ENCODE assay signal across 12 cellular contexts in the genomic region with DNA sequence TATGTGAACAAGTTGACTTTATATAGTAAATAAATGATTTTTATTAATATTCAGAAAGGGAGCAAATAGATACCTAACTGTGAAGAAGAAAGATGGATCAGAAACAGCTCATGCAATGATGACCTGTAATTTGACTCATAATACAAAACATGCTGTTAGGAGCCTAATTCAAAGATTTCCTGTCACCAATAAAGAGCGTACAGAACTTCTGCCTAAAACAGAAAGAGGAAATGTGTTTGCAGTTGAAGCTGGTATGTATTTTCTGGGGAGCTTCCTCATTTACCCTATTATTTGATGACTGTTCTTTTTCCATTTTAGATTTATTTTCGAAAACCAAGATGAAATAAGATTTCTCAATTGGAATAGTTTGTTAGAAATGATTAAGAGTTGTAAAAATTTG. TPM values are rescaled to one million over a fixed set of nuclear protein-coding genes. Genes with fewer than 3 reads are reported as not detected.
DNase-seq lines count a peak whose midpoint lies in the region; ATAC-seq lines count a peak whose summit lies in the region.
"Had no signal": no experiment of that assay in that cellular context is flagged by ENCODE, and none has a peak within 500 bp of the region (broad histone marks: within the 10 kb centered on the region; RNA-seq: fewer than 3 reads in every experiment).

No MANE protein-coding gene starts in this region.

- no peak for DNase-seq in activated CD4-positive, CD25-positive, alpha-beta regulatory T cell treated with anti-CD3 and anti-CD28 coated beads, Interleukin-2, amount 50 U/mL, for 72 hours
- peak; percentile 93 for DNase-seq in NOMO-1 treated with DMSO at 0.1 percent for 48 hours (lab: John Stamatoyannopoulos, UW; ENCODE audit: unreplicated experiment)
- DNase-seq in naive thymus-derived CD4-positive, alpha-beta T cell, result peak in 4 of 9 donors; percentile 8 to 27 (median 18)
- DNase-seq in stimulated activated CD4-positive, alpha-beta T cell treated with anti-CD3 and anti-CD28 coated beads, Interleukin-15, amount 100 ng/mL, for 24 hours, result no peak
- no peak for DNase-seq in DMS79 (lab: John Stamatoyannopoulos, UW)
- DNase-seq in islet precursor cell, result no peak
- DNase-seq: cerebellar nuclear complex, lower lobe of right lung had no signal

- H3K4me3 Mint-ChIP-seq in naive thymus-derived CD4-positive, alpha-beta T cell, result peak overlapping the region in 9 of 10 donors; percentile 5 to 63 (median 47)

- no peak overlapping the region for H3K4me3 ChIP-seq in naive thymus-derived CD4-positive, alpha-beta T cell (ENCODE audit: low read length)
- H3K4me3 ChIP-seq: lower lobe of right lung, SK-N-MC had no signal

- H3K9me3 ChIP-seq in naive thymus-derived CD4-positive, alpha-beta T cell (ENCODE audit: control insufficient read depth in 2 of 3, low read length in 3 of 3), result no peaks in the 10 kb centered on the region
- H3K9me3 ChIP-seq: lower lobe of right lung had no signal

- no peaks in the 10 kb centered on the region for H3K27me3 Mint-ChIP-seq in naive thymus-derived CD4-positive, alpha-beta T cell

- peak; percentile 67 to 70 for ATAC-seq in activated CD4-positive, CD25-positive, alpha-beta regulatory T cell treated with anti-CD3 and anti-CD28 coated beads, Interleukin-2, amount 50 U/mL, for 24 hours
- peak; percentile 67 for ATAC-seq in HG02642 (IDR thresholded peaks at IDR 0.05; ENCODE audit: poor library complexity, unreplicated experiment)
- peak; percentile 74 for ATAC-seq in naive thymus-derived CD4-positive, alpha-beta T cell

- H3K27ac ChIP-seq in naive thymus-derived CD4-positive, alpha-beta T cell (ENCODE audit: low read depth, low read length), result no peak overlapping the region
- H3K27ac ChIP-seq: 22Rv1, lower lobe of right lung, SK-N-MC had no signal

- POLR2A ChIA-PET in naive thymus-derived CD4-positive, alpha-beta T cell (lab: Charles Lee), result interaction anchor here (0.7 to 1.7 kb wide), 2 partner anchors 11 to 616 kb away, joined by 4 to 9 read pairs; a partner anchor contains a TSS

- CTCF ChIA-PET in naive thymus-derived CD4-positive, alpha-beta T cell (lab: Charles Lee), result no interaction called here

- H3K4me1 Mint-ChIP-seq in naive thymus-derived CD4-positive, alpha-beta T cell, result peaks cover 12 to 62% (median 50%) of the 10 kb centered on the region in 7 donors

- peaks cover 0 to 2% (median 0%) of the 10 kb centered on the region in 11 donors for H3K9me3 Mint-ChIP-seq in naive thymus-derived CD4-positive, alpha-beta T cell

- intact Hi-C loops in naive thymus-derived CD4-positive, alpha-beta T cell (cut with micrococcal nuclease), result loop anchor here in 1 of 2 donors (5.0 kb wide), 1 partner anchor 62 kb away; no protein-coding TSS in a partner anchor

- H3K36me3 Mint-ChIP-seq in naive thymus-derived CD4-positive, alpha-beta T cell, result peaks cover 4 to 32% (median 22%) of the 10 kb centered on the region in 5 donors

- no peaks in the 10 kb centered on the region for H3K27me3 ChIP-seq in naive thymus-derived CD4-positive, alpha-beta T cell (ENCODE audit: control insufficient read depth in 2 of 2, insufficient read depth in 2 of 2, low read length in 2 of 2)

- H3K4me1 ChIP-seq in naive thymus-derived CD4-positive, alpha-beta T cell (ENCODE audit: control insufficient read depth in 2 of 2, insufficient read depth in 2 of 2, low read length in 2 of 2), result peaks cover 6 to 17% of the 10 kb centered on the region in 2 donors

- peak overlapping the region in 6 of 9 donors; percentile 14 to 58 (median 34) for H3K27ac Mint-ChIP-seq in naive thymus-derived CD4-positive, alpha-beta T cell

- peaks cover 0 to 7% (median 0%) of the 10 kb centered on the region in 3 experiments for H3K36me3 ChIP-seq in naive thymus-derived CD4-positive, alpha-beta T cell (ENCODE audit: control insufficient read depth in 2 of 3, insufficient read depth in 3 of 3, low read length in 3 of 3)
- H3K36me3 ChIP-seq: lower lobe of right lung had no signal

RNA-seq across cellular contexts. Expression of a gene that starts 11.4 kb away (rescaled TPM):
- total RNA-seq in naive thymus-derived CD4-positive, alpha-beta T cell, result 10 to 100 TPM; 27.7 to 53.6 (median 49.2) TPM
- 1 to 10 TPM; 8.1 to 9.4 TPM for polyA plus RNA-seq in naive thymus-derived CD4-positive, alpha-beta T cell

RNA-seq across cellular contexts. Expression of a gene that starts 36.7 kb away (rescaled TPM):
- 1 to 10 TPM in 3 of 5 experiments, under 1 TPM in 2; 0.56 to 3.0 (median 1.1) TPM for total RNA-seq in naive thymus-derived CD4-positive, alpha-beta T cell
- polyA plus RNA-seq in naive thymus-derived CD4-positive, alpha-beta T cell, result under 1 TPM; 0.72 to 0.89 TPM
